Comparison of ENCODE assay signal across 21 cellular contexts in the genomic region with DNA sequence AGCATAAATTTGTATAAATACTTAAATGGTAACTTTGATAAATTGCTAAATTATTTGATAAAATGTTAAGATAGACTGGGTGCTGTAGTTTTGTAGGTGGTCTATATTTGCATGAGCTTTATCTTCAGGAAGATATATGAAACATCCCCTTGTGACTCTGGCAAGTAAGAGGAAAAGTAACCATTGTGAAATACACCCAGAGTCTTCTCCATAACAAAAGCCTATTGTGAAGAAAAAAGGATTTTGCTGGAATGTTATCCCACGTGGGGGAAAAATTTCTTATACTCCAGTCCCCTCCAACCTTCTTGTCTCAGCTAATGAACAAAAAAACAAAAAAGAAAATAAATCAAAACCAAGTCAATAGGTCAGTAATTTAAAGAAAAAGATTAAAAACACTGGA.
DNase-seq lines count a peak whose midpoint lies in the region; ATAC-seq, FAIRE-seq and TF ChIP-seq lines count a peak whose summit lies in the region.
"Had no signal": no experiment of that assay in that cellular context is flagged by ENCODE, and none has a peak within 500 bp of the region (broad histone marks: within the 10 kb centered on the region; RNA-seq: fewer than 3 reads in every experiment).

No MANE protein-coding gene starts in this region.

- H3K79me1 ChIP-seq in neuronal stem cell (ENCODE audit: low read depth, low read length), result no peaks in the 10 kb centered on the region

- H3K27ac ChIP-seq in HUES48 (ENCODE audit: low read depth, low read length) (peak overlapping the region; percentile 6), astrocyte (ENCODE audit: low read depth, low read length) (no peak overlapping the region), neuronal stem cell (replicated peaks; ENCODE audit: low read length) (no peak overlapping the region), WERI-Rb-1 (no peak overlapping the region)
- H3K27ac ChIP-seq: A549, C4-2B had no signal

- H3K4me3 Mint-ChIP-seq in astrocyte (ENCODE audit: unreplicated experiment), result no peak overlapping the region
- H3K4me3 Mint-ChIP-seq in natural killer cell treated with Interleukin-12 subunit alpha and Interleukin-12 subunit beta and Interleukin-15 and Interleukin-18, amount 100 ng/mL, for 72 hours, result no peak overlapping the region
- H3K4me3 Mint-ChIP-seq: CD4-positive, alpha-beta memory T cell had no signal

- H2BK5ac ChIP-seq in neuronal stem cell (ENCODE audit: low read length), result no peak overlapping the region

- H4K20me1 ChIP-seq in astrocyte (ENCODE audit: insufficient read depth, low read length), result no peaks in the 10 kb centered on the region

- peaks cover 18% of the 10 kb centered on the region for H3K4me1 Mint-ChIP-seq in astrocyte (ENCODE audit: low read depth, unreplicated experiment)
- no peaks in the 10 kb centered on the region for H3K4me1 Mint-ChIP-seq in natural killer cell treated with Interleukin-12 subunit alpha and Interleukin-12 subunit beta and Interleukin-15 and Interleukin-18, amount 100 ng/mL, for 72 hours (ENCODE audit: low read depth in 2 of 2)
- H3K4me1 Mint-ChIP-seq: CD4-positive, alpha-beta memory T cell had no signal

- no peak overlapping the region for H3K18ac ChIP-seq in neuronal stem cell (ENCODE audit: low read length)

- WGBS in neuronal stem cell (ENCODE audit: extremely low coverage in 2 of 2, insufficient read length in 2 of 2, insufficient replicate concordance in 1 of 2), 2 donors, result no CpG with 5 or more reads among the region's 1 CpG

- no peak overlapping the region for H2BK15ac ChIP-seq in neuronal stem cell (ENCODE audit: low read length)

- no peak overlapping the region for H2AK5ac ChIP-seq in neuronal stem cell (ENCODE audit: low read depth, low read length)

- no peak for TF ChIP-seq CTCF in astrocyte (IDR thresholded peaks at IDR 0.05; ENCODE audit: insufficient read depth, low read depth, low read length)
- no peak for TF ChIP-seq CTCF in fibroblast of the aortic adventitia (IDR thresholded peaks at IDR 0.05; ENCODE audit: insufficient read depth, low read length)
- no peak for TF ChIP-seq CTCF in WERI-Rb-1 (IDR thresholded peaks at IDR 0.05; ENCODE audit: low read depth, low read length)

- no peak overlapping the region for H2BK12ac ChIP-seq in neuronal stem cell (ENCODE audit: low read length)

- ATAC-seq in esophagus mucosa (no peak), HG03135 (IDR thresholded peaks at IDR 0.05; ENCODE audit: unreplicated experiment) (no peak)
- ATAC-seq in natural killer cell treated with Interleukin-12 subunit alpha and Interleukin-12 subunit beta and Interleukin-15 and Interleukin-18, amount 100 ng/mL, for 72 hours, result no peak
- ATAC-seq: A549, HCT116 had no signal

- H3K27me3 ChIP-seq in HUES48 (ENCODE audit: control insufficient read depth, insufficient read depth, low read length) (no peaks in the 10 kb centered on the region), astrocyte (ENCODE audit: insufficient read depth, low read length) (no peaks in the 10 kb centered on the region), neuronal stem cell (ENCODE audit: control insufficient read depth in 3 of 3, insufficient read depth in 3 of 3, low read depth in 1 of 3, low read length in 3 of 3) (no peaks in the 10 kb centered on the region), WERI-Rb-1 (ENCODE audit: insufficient read depth, low read depth, severe bottlenecking) (no peaks in the 10 kb centered on the region)
- H3K27me3 ChIP-seq: BE2C had no signal

- FAIRE-seq in astrocyte (lab: Jason Lieb, UNC), result no peak
- FAIRE-seq: A549, D721Med, G401.6, GM12891 had no signal

- no peak overlapping the region for H3K14ac ChIP-seq in neuronal stem cell (ENCODE audit: low read length)

- H3K4me1 ChIP-seq in HUES48 (ENCODE audit: control insufficient read depth, insufficient read depth, low read length) (peaks cover 12% of the 10 kb centered on the region), astrocyte (ENCODE audit: insufficient read depth, low read length) (peaks cover 11% of the 10 kb centered on the region), neuronal stem cell (ENCODE audit: control insufficient read depth in 2 of 2, insufficient read depth in 1 of 2, low read depth in 1 of 2, low read length in 2 of 2) (no peaks in the 10 kb centered on the region)

- no peak overlapping the region for H3K4ac ChIP-seq in neuronal stem cell (ENCODE audit: low read length)

- H3K23ac ChIP-seq in neuronal stem cell (ENCODE audit: low read depth, low read length, poor library complexity), result no peak overlapping the region

- H3K4me2 ChIP-seq in astrocyte (ENCODE audit: low read length), result no peak overlapping the region
- no peak overlapping the region for H3K4me2 ChIP-seq in neuronal stem cell (ENCODE audit: insufficient read depth, low read length, poor library complexity, severe bottlenecking)
- H3K4me2 ChIP-seq: A549 had no signal

- DNase-seq in astrocyte (ENCODE audit: low read depth) (peak; percentile 8), fibroblast of the aortic adventitia (ENCODE audit: low read depth) (peak; percentile 7), neuronal stem cell (ENCODE audit: low spot score) (no peak), WERI-Rb-1 (no peak)
- DNase-seq in natural killer cell treated with Interleukin-12 subunit alpha and Interleukin-12 subunit beta and Interleukin-15 and Interleukin-18, amount 100 ng/mL, for 72 hours (ENCODE audit: low spot score), result no peak
- DNase-seq: BE2C; CD4-positive, alpha-beta memory T cell; COR-L47; DMS153; DMS79 treated with DMSO at 0.1 percent for 48 hours; EL; GOT3 had no signal

- H3K27me3 Mint-ChIP-seq in astrocyte (ENCODE audit: low read depth, unreplicated experiment), result no peaks in the 10 kb centered on the region
- no peaks in the 10 kb centered on the region for H3K27me3 Mint-ChIP-seq in natural killer cell treated with Interleukin-12 subunit alpha and Interleukin-12 subunit beta and Interleukin-15 and Interleukin-18, amount 100 ng/mL, for 72 hours
- H3K27me3 Mint-ChIP-seq: CD4-positive, alpha-beta memory T cell had no signal

- H3K9me3 ChIP-seq in HUES48 (ENCODE audit: control insufficient read depth, insufficient read depth, low read length) (peaks cover 40% of the 10 kb centered on the region), astrocyte (ENCODE audit: insufficient read depth, low read depth, low read length) (no peaks in the 10 kb centered on the region), neuronal stem cell (replicated peaks in 1 of 2; ENCODE audit: control insufficient read depth in 2 of 2, insufficient read depth in 1 of 2, low read depth in 1 of 2, low read length in 2 of 2) (peaks cover 3 to 9% of the 10 kb centered on the region in 2 donors), WERI-Rb-1 (ENCODE audit: severe bottlenecking) (peaks cover 12% of the 10 kb centered on the region)
- H3K9me3 ChIP-seq: A549 had no signal

- no peak overlapping the region for H3K27ac Mint-ChIP-seq in astrocyte (ENCODE audit: unreplicated experiment)
- H3K27ac Mint-ChIP-seq in natural killer cell treated with Interleukin-12 subunit alpha and Interleukin-12 subunit beta and Interleukin-15 and Interleukin-18, amount 100 ng/mL, for 72 hours, result no peak overlapping the region
- H3K27ac Mint-ChIP-seq: CD4-positive, alpha-beta memory T cell had no signal

- H3K9ac ChIP-seq in HUES48 (ENCODE audit: low read depth, low read length) (no peak overlapping the region), astrocyte (ENCODE audit: low read length) (no peak overlapping the region), neuronal stem cell (ENCODE audit: low read depth, low read length, poor library complexity) (no peak overlapping the region)

- no peak overlapping the region for H2AFZ ChIP-seq in astrocyte (ENCODE audit: low read depth, low read length)
- peak overlapping the region; percentile 43 for H2AFZ ChIP-seq in neuronal stem cell (ENCODE audit: low read length)

- no peaks in the 10 kb centered on the region for H3K79me2 ChIP-seq in astrocyte (ENCODE audit: insufficient read depth, low read length)

- H3K36me3 ChIP-seq in HUES48 (ENCODE audit: control insufficient read depth, insufficient read depth, low read length) (no peaks in the 10 kb centered on the region), astrocyte (ENCODE audit: insufficient read depth, low read length) (no peaks in the 10 kb centered on the region), neuronal stem cell (replicated peaks in 1 of 2; ENCODE audit: control insufficient read depth in 2 of 2, insufficient read depth in 2 of 2, low read length in 2 of 2) (no peaks in the 10 kb centered on the region), WERI-Rb-1 (no peaks in the 10 kb centered on the region)
- H3K36me3 ChIP-seq: BE2C had no signal

- H4K8ac ChIP-seq in neuronal stem cell (ENCODE audit: low read depth, low read length), result no peak overlapping the region

- H3K4me3 ChIP-seq in HUES48 (ENCODE audit: low read depth, low read length) (no peak overlapping the region; the same call in 1 of the 2 replicates), astrocyte (ENCODE audit: insufficient read depth, low read depth, low read length) (no peak overlapping the region), fibroblast of the aortic adventitia (ENCODE audit: low read depth, low read length) (no peak overlapping the region), neuronal stem cell (ENCODE audit: low read length in 2 of 2) (no peak overlapping the region), WERI-Rb-1 (ENCODE audit: low read depth, low read length) (no peak overlapping the region)
- H3K4me3 ChIP-seq: A549 had no signal

- H2BK120ac ChIP-seq in neuronal stem cell (ENCODE audit: low read depth, low read length), result no peak overlapping the region

- H4K91ac ChIP-seq in neuronal stem cell (ENCODE audit: low read depth, low read length, poor library complexity), result no peak overlapping the region

- no peaks in the 10 kb centered on the region for H3K36me3 Mint-ChIP-seq in astrocyte (ENCODE audit: low read depth, unreplicated experiment)
- H3K36me3 Mint-ChIP-seq in natural killer cell treated with Interleukin-12 subunit alpha and Interleukin-12 subunit beta and Interleukin-15 and Interleukin-18, amount 100 ng/mL, for 72 hours, result peaks cover 5% of the 10 kb centered on the region
- H3K36me3 Mint-ChIP-seq: CD4-positive, alpha-beta memory T cell had no signal

- H3K9me3 Mint-ChIP-seq in astrocyte (ENCODE audit: unreplicated experiment), result peaks cover 2% of the 10 kb centered on the region
- peaks cover 14% of the 10 kb centered on the region for H3K9me3 Mint-ChIP-seq in natural killer cell treated with Interleukin-12 subunit alpha and Interleukin-12 subunit beta and Interleukin-15 and Interleukin-18, amount 100 ng/mL, for 72 hours

Comparison
In these comparisons a context has a peak if more than half of its experiments do, and no peak if none do; other contexts are left out.
1. DNase-seq: peak in astrocyte (single experiment) and fibroblast of the aortic adventitia (single experiment); none in neuronal stem cell (single experiment), WERI-Rb-1 (single experiment) and natural killer cell treated with Interleukin-12 subunit alpha and Interleukin-12 subunit beta and Interleukin-15 and Interleukin-18, amount 100 ng/mL, for 72 hours (single experiment).